ENCODE assay signal across 10 cellular contexts in genomic region chr17:57480438-57481196, GRCh38.
DNase-seq lines count a peak whose midpoint lies in the region; ATAC-seq, FAIRE-seq and TF ChIP-seq lines count a peak whose summit lies in the region.
"Had no signal": no experiment of that assay in that cellular context is flagged by ENCODE, and none has a peak within 500 bp of the region (broad histone marks: within the 10 kb centered on the region; RNA-seq: fewer than 3 reads in every experiment).

No MANE protein-coding gene starts in this region.

- peaks cover 69% of the 10 kb centered on the region for H3K4me1 ChIP-seq in left ventricle myocardium inferior
- H3K4me1 ChIP-seq in thyroid gland: peaks cover 47 to 80% of the 10 kb centered on the region in 2 donors
- no peaks in the 10 kb centered on the region for H3K4me1 ChIP-seq in pancreas

- TF ChIP-seq POLR2A in thyroid gland (IDR thresholded peaks at IDR 0.05): no peak

- no peak overlapping the region for H3K4me3 Mint-ChIP-seq in activated T-cell treated with anti-CD3 and anti-CD28 coated beads, Interleukin-2, amount 50 U/mL, for 72 hours
- H3K4me3 Mint-ChIP-seq in activated T-cell treated with anti-CD3 and anti-CD28 coated beads, Interleukin-2, amount 50 U/mL, for 4 hours: no peak overlapping the region
- H3K4me3 Mint-ChIP-seq in activated T-helper 17 cell treated with anti-CD3 and anti-CD28 coated beads, Interleukin-2, amount 50 U/mL, for 72 hours: no peak overlapping the region

- H3K27me3 Mint-ChIP-seq in activated T-cell treated with anti-CD3 and anti-CD28 coated beads, Interleukin-2, amount 50 U/mL, for 72 hours (ENCODE audit: low read depth): no peaks in the 10 kb centered on the region
- H3K27me3 Mint-ChIP-seq in activated T-cell treated with anti-CD3 and anti-CD28 coated beads, Interleukin-2, amount 50 U/mL, for 4 hours (ENCODE audit: low read depth): no peaks in the 10 kb centered on the region
- H3K27me3 Mint-ChIP-seq in activated T-helper 17 cell treated with anti-CD3 and anti-CD28 coated beads, Interleukin-2, amount 50 U/mL, for 72 hours: no peaks in the 10 kb centered on the region

- FAIRE-seq in pancreas (lab: Jason Lieb, UNC): no peak

- H3K36me3 ChIP-seq in left ventricle myocardium inferior (no peaks in the 10 kb centered on the region), thyroid gland (no peaks in the 10 kb centered on the region), pancreas (no peaks in the 10 kb centered on the region)

- no peaks in the 10 kb centered on the region for H3K27me3 ChIP-seq in left ventricle myocardium inferior (ENCODE audit: low read depth)
- H3K27me3 ChIP-seq in thyroid gland: no peaks in the 10 kb centered on the region
- no peaks in the 10 kb centered on the region for H3K27me3 ChIP-seq in pancreas

- intact Hi-C loops in left ventricle myocardium inferior (cut with micrococcal nuclease) (no loop called here), thyroid gland (cut with DNase I) (no loop called here), pancreas (cut with DNase I) (no loop called here)

- H3K4me3 ChIP-seq in left ventricle myocardium inferior (no peak overlapping the region), thyroid gland (replicated peaks in 1 of 3) (no peak overlapping the region), pancreas (no peak overlapping the region)

- no peak for DNase-seq in activated T-cell treated with anti-CD3 and anti-CD28 coated beads, Interleukin-2, amount 50 U/mL, for 72 hours
- DNase-seq in activated T-cell treated with anti-CD3 and anti-CD28 coated beads, Interleukin-2, amount 50 U/mL, for 4 hours: no peak
- DNase-seq in left ventricle myocardium inferior (no peak), thyroid gland (peak; percentile 86 to 87), pancreas (no peak), DMS153 (lab: John Stamatoyannopoulos, UW) (no peak)
- DNase-seq: NCI-H2171 treated with DMSO at 0.1 percent for 48 hours had no signal

- WGBS in thyroid gland, 2 donors: 13 to 25% methylated on average over 4 of the region's 4 CpGs
- WGBS in pancreas, 2 donors: 82 to 83% methylated on average over 4 of the region's 4 CpGs

- H3K9me3 Mint-ChIP-seq in activated T-cell treated with anti-CD3 and anti-CD28 coated beads, Interleukin-2, amount 50 U/mL, for 72 hours: no peaks in the 10 kb centered on the region
- H3K9me3 Mint-ChIP-seq in activated T-cell treated with anti-CD3 and anti-CD28 coated beads, Interleukin-2, amount 50 U/mL, for 4 hours: no peaks in the 10 kb centered on the region
- no peaks in the 10 kb centered on the region for H3K9me3 Mint-ChIP-seq in activated T-helper 17 cell treated with anti-CD3 and anti-CD28 coated beads, Interleukin-2, amount 50 U/mL, for 72 hours

- peak overlapping the region; percentile 43 for H3K27ac Mint-ChIP-seq in activated T-cell treated with anti-CD3 and anti-CD28 coated beads, Interleukin-2, amount 50 U/mL, for 72 hours
- peak overlapping the region; percentile 33 for H3K27ac Mint-ChIP-seq in activated T-helper 17 cell treated with anti-CD3 and anti-CD28 coated beads, Interleukin-2, amount 50 U/mL, for 72 hours

- H3K4me1 Mint-ChIP-seq in activated T-cell treated with anti-CD3 and anti-CD28 coated beads, Interleukin-2, amount 50 U/mL, for 72 hours (ENCODE audit: low read depth): peaks cover 53% of the 10 kb centered on the region
- H3K4me1 Mint-ChIP-seq in activated T-cell treated with anti-CD3 and anti-CD28 coated beads, Interleukin-2, amount 50 U/mL, for 4 hours (ENCODE audit: low read depth): peaks cover 41% of the 10 kb centered on the region
- peaks cover 48% of the 10 kb centered on the region for H3K4me1 Mint-ChIP-seq in activated T-helper 17 cell treated with anti-CD3 and anti-CD28 coated beads, Interleukin-2, amount 50 U/mL, for 72 hours

- H3K9me3 ChIP-seq in left ventricle myocardium inferior (replicated peaks): no peaks in the 10 kb centered on the region
- H3K9me3 ChIP-seq in thyroid gland: no peaks in the 10 kb centered on the region
- no peaks in the 10 kb centered on the region for H3K9me3 ChIP-seq in pancreas

- peaks cover 0 to 2% of the 10 kb centered on the region in 2 donors for H3K36me3 Mint-ChIP-seq in activated T-cell treated with anti-CD3 and anti-CD28 coated beads, Interleukin-2, amount 50 U/mL, for 72 hours (ENCODE audit: insufficient read depth in 2 of 2)
- H3K36me3 Mint-ChIP-seq in activated T-cell treated with anti-CD3 and anti-CD28 coated beads, Interleukin-2, amount 50 U/mL, for 4 hours (ENCODE audit: insufficient read depth): peaks cover 2% of the 10 kb centered on the region
- peaks cover 4% of the 10 kb centered on the region for H3K36me3 Mint-ChIP-seq in activated T-helper 17 cell treated with anti-CD3 and anti-CD28 coated beads, Interleukin-2, amount 50 U/mL, for 72 hours (ENCODE audit: low read depth)

- peak overlapping the region; percentile 79 for H3K27ac ChIP-seq in left ventricle myocardium inferior (replicated peaks)
- peak overlapping the region; percentile 71 to 78 (median 75) for H3K27ac ChIP-seq in thyroid gland
- no peak overlapping the region for H3K27ac ChIP-seq in pancreas
- H3K27ac ChIP-seq: C4-2B had no signal

- ATAC-seq in activated T-cell treated with anti-CD3 and anti-CD28 coated beads, Interleukin-2, amount 50 U/mL, for 72 hours (replicated peaks in 1 of 2): peak; percentile 32 to 36
- no peak for ATAC-seq in activated T-cell treated with anti-CD3 and anti-CD28 coated beads, Interleukin-2, amount 50 U/mL, for 4 hours
- peak; percentile 56 for ATAC-seq in activated T-helper 17 cell treated with anti-CD3 and anti-CD28 coated beads, Interleukin-2, amount 50 U/mL, for 72 hours (replicated peaks)
- ATAC-seq in pancreas (no peak), GM19455 (IDR thresholded peaks at IDR 0.05; ENCODE audit: unreplicated experiment) (no peak)

- no peak for TF ChIP-seq CTCF in left ventricle myocardium inferior (IDR thresholded peaks at IDR 0.05; ENCODE audit: borderline replicate concordance)
- peak in 1 of 6 experiments; percentile 14 for TF ChIP-seq CTCF in thyroid gland (IDR thresholded peaks at IDR 0.05)
- TF ChIP-seq CTCF in pancreas (IDR thresholded peaks at IDR 0.05): no peak

Comparison
In these comparisons a context has a peak if more than half of its experiments do, and no peak if none do; other contexts are left out.
1. ATAC-seq: peak in activated T-cell treated with anti-CD3 and anti-CD28 coated beads, Interleukin-2, amount 50 U/mL, for 72 hours (2 of 2) and activated T-helper 17 cell treated with anti-CD3 and anti-CD28 coated beads, Interleukin-2, amount 50 U/mL, for 72 hours (single experiment); none in activated T-cell treated with anti-CD3 and anti-CD28 coated beads, Interleukin-2, amount 50 U/mL, for 4 hours (0 of 2), pancreas (0 of 4) and GM19455 (single experiment).
2. DNase-seq: peak in thyroid gland (2 of 2); none in activated T-cell treated with anti-CD3 and anti-CD28 coated beads, Interleukin-2, amount 50 U/mL, for 72 hours (0 of 2), activated T-cell treated with anti-CD3 and anti-CD28 coated beads, Interleukin-2, amount 50 U/mL, for 4 hours (single experiment), left ventricle myocardium inferior (single experiment), pancreas (0 of 6) and DMS153 (single experiment).
3. H3K27ac ChIP-seq: peak in left ventricle myocardium inferior (single experiment) and thyroid gland (3 of 3); none in pancreas (0 of 4).